ENCODE assay signal across 1 cellular context in genomic region chr2:9247786-9248185, GRCh38.
TF ChIP-seq lines count a peak whose summit lies in the region.

No MANE protein-coding gene starts in this region.

TF ChIP-seq in HepG2, 621 proteins besides CTCF, POLR2A, EP300 and RAD21 (continued from another document and continues in another):
- TF ChIP-seq ETS1 (CRISPR knock-in tag; IDR thresholded peaks at IDR 0.05), result no peak
- peak; percentile 68 for TF ChIP-seq SKIL (CRISPR knock-in tag; IDR thresholded peaks at IDR 0.05; ENCODE audit: borderline replicate concordance)
- no peak for TF ChIP-seq ZNF704 (CRISPR knock-in tag; IDR thresholded peaks at IDR 0.05; ENCODE audit: borderline replicate concordance)
- 0 out of 2 replicates have a peak, but pooled peaks have one; percentile 27 for TF ChIP-seq FOXJ3 (CRISPR knock-in tag; IDR thresholded peaks at IDR 0.05; ENCODE audit: borderline replicate concordance)
- peak; percentile 92 for TF ChIP-seq TFAP4 (IDR thresholded peaks at IDR 0.05; ENCODE audit: borderline replicate concordance, low read depth)
- TF ChIP-seq KMT2A (CRISPR knock-in tag; IDR thresholded peaks at IDR 0.05), result no peak
- TF ChIP-seq HNF4G (IDR thresholded peaks at IDR 0.05; ENCODE audit: borderline replicate concordance, low read depth, low read length), result no peak
- no peak for TF ChIP-seq HNF4G (CRISPR knock-in tag; IDR thresholded peaks at IDR 0.05; ENCODE audit: borderline replicate concordance, low read depth)
- no peak for TF ChIP-seq ZXDC (CRISPR knock-in tag; IDR thresholded peaks at IDR 0.05)
- no peak for TF ChIP-seq RORA (CRISPR knock-in tag; IDR thresholded peaks at IDR 0.05)
- TF ChIP-seq MBNL3 (CRISPR knock-in tag; conservative IDR thresholded peaks at IDR 0.05), result no peak
- no peak for TF ChIP-seq NAIF1 (CRISPR knock-in tag; IDR thresholded peaks at IDR 0.05; ENCODE audit: borderline replicate concordance)
- TF ChIP-seq FIP1L1 (IDR thresholded peaks at IDR 0.05; ENCODE audit: borderline replicate concordance, insufficient read depth, low read depth, low read length), result no peak
- TF ChIP-seq GATA4 (IDR thresholded peaks at IDR 0.05; ENCODE audit: borderline replicate concordance, low read depth), result no peak
- TF ChIP-seq ZNF333 (CRISPR knock-in tag; IDR thresholded peaks at IDR 0.05; ENCODE audit: borderline replicate concordance), result no peak
- TF ChIP-seq JUN (CRISPR knock-in tag; IDR thresholded peaks at IDR 0.05), result no peak
- no peak for TF ChIP-seq ZSCAN5A (CRISPR knock-in tag; IDR thresholded peaks at IDR 0.05; ENCODE audit: borderline replicate concordance)
- no peak for TF ChIP-seq ZNF766 (CRISPR knock-in tag; IDR thresholded peaks at IDR 0.05; ENCODE audit: borderline replicate concordance)
- TF ChIP-seq SALL1 (CRISPR knock-in tag; IDR thresholded peaks at IDR 0.05), result peak; percentile 69
- no peak for TF ChIP-seq ZC3H4 (CRISPR knock-in tag; IDR thresholded peaks at IDR 0.05; ENCODE audit: borderline replicate concordance)
- TF ChIP-seq ZFP37 (CRISPR knock-in tag; IDR thresholded peaks at IDR 0.05; ENCODE audit: borderline replicate concordance), result no peak
- no peak for TF ChIP-seq TBX3 (IDR thresholded peaks at IDR 0.05; ENCODE audit: borderline replicate concordance)
- TF ChIP-seq CREBL2 (CRISPR knock-in tag; IDR thresholded peaks at IDR 0.05; ENCODE audit: borderline replicate concordance), result no peak
- no peak for TF ChIP-seq PCBP1 (IDR thresholded peaks at IDR 0.05; ENCODE audit: borderline replicate concordance, low read depth, low read length)
- TF ChIP-seq BORCS8-MEF2B (CRISPR knock-in tag; IDR thresholded peaks at IDR 0.05), result no peak
- no peak for TF ChIP-seq FOXK2 (IDR thresholded peaks at IDR 0.05)
- no peak for TF ChIP-seq PAX8 (CRISPR knock-in tag; IDR thresholded peaks at IDR 0.05; ENCODE audit: borderline replicate concordance)
- TF ChIP-seq DMAP1 (CRISPR knock-in tag; IDR thresholded peaks at IDR 0.05), result no peak
- no peak for TF ChIP-seq ZNF776 (CRISPR knock-in tag; IDR thresholded peaks at IDR 0.05)
- TF ChIP-seq RNF2 (conservative IDR thresholded peaks at IDR 0.05; ENCODE audit: low read depth), result no peak
- TF ChIP-seq ZNF629 (CRISPR knock-in tag; conservative IDR thresholded peaks at IDR 0.05), result no peak
- TF ChIP-seq FOXA3 (CRISPR knock-in tag; IDR thresholded peaks at IDR 0.05), result peak; percentile 59
- TF ChIP-seq THAP8 (CRISPR knock-in tag; IDR thresholded peaks at IDR 0.05; ENCODE audit: borderline replicate concordance), result no peak
- TF ChIP-seq IRF1 (CRISPR knock-in tag; IDR thresholded peaks at IDR 0.05; ENCODE audit: low read depth), result no peak
- no peak for TF ChIP-seq UBTF (CRISPR knock-in tag; IDR thresholded peaks at IDR 0.05)
- TF ChIP-seq ONECUT2 (CRISPR knock-in tag; IDR thresholded peaks at IDR 0.05), result no peak
- TF ChIP-seq TP53 (CRISPR knock-in tag; conservative IDR thresholded peaks at IDR 0.05), result no peak
- TF ChIP-seq ZNF543 (CRISPR knock-in tag; IDR thresholded peaks at IDR 0.05), result no peak
- no peak for TF ChIP-seq REXO4 (CRISPR knock-in tag; IDR thresholded peaks at IDR 0.05; ENCODE audit: borderline replicate concordance)
- TF ChIP-seq DRAP1 (CRISPR knock-in tag; IDR thresholded peaks at IDR 0.05), result 0 out of 2 replicates have a peak, but pooled peaks have one; percentile 45
- no peak for TF ChIP-seq ZNF414 (CRISPR knock-in tag; IDR thresholded peaks at IDR 0.05)
- no peak for TF ChIP-seq ZNF280B (CRISPR knock-in tag; IDR thresholded peaks at IDR 0.05; ENCODE audit: borderline replicate concordance)
- no peak for TF ChIP-seq ASH2L (IDR thresholded peaks at IDR 0.05; ENCODE audit: insufficient read length, low read depth, low read length)
- no peak for TF ChIP-seq SP2 (CRISPR knock-in tag; IDR thresholded peaks at IDR 0.05)
- TF ChIP-seq PTBP1 (IDR thresholded peaks at IDR 0.05; ENCODE audit: low read depth, low read length, poor library complexity, severe bottlenecking), result no peak
- no peak for TF ChIP-seq ZNF670 (CRISPR knock-in tag; IDR thresholded peaks at IDR 0.05; ENCODE audit: borderline replicate concordance)
- TF ChIP-seq ZMYM3 (CRISPR knock-in tag; IDR thresholded peaks at IDR 0.05), result no peak
- TF ChIP-seq KDM2A (CRISPR knock-in tag; IDR thresholded peaks at IDR 0.05; ENCODE audit: borderline replicate concordance, low read depth), result no peak
- no peak for TF ChIP-seq ZNF430 (CRISPR knock-in tag; IDR thresholded peaks at IDR 0.05)
- TF ChIP-seq SAFB2 (CRISPR knock-in tag; IDR thresholded peaks at IDR 0.05; ENCODE audit: borderline replicate concordance, low read depth), result no peak
- peak; percentile 88 for TF ChIP-seq BCL6 (CRISPR knock-in tag; IDR thresholded peaks at IDR 0.05)
- TF ChIP-seq ZNF484 (CRISPR knock-in tag; IDR thresholded peaks at IDR 0.05; ENCODE audit: borderline replicate concordance, low read depth), result no peak
- 0 out of 2 replicates have a peak, but pooled peaks have one; percentile 31 for TF ChIP-seq ARNTL (CRISPR knock-in tag; IDR thresholded peaks at IDR 0.05)
- no peak for TF ChIP-seq SIX4 (CRISPR knock-in tag; IDR thresholded peaks at IDR 0.05)
- no peak for TF ChIP-seq AHR (CRISPR knock-in tag; IDR thresholded peaks at IDR 0.05)
